ENCODE assay signal across 27 cellular contexts in genomic region chr19:1715540-1715939, GRCh38. TPM values are rescaled to one million over a fixed set of nuclear protein-coding genes. Genes with fewer than 3 reads are reported as not detected.
"Had no signal": no experiment of that assay in that cellular context is flagged by ENCODE, and none has a peak within 500 bp of the region (broad histone marks: within the 10 kb centered on the region; RNA-seq: fewer than 3 reads in every experiment).

No MANE protein-coding gene starts in this region.

- H3K4me1 ChIP-seq: Peyer's patch had no signal

- H3K36me3 ChIP-seq: brain microvascular endothelial cell, cardiac muscle cell, MG63, Peyer's patch had no signal

- H3K9me3 ChIP-seq: MG63, Peyer's patch had no signal

- H3K27ac ChIP-seq: brain microvascular endothelial cell, cardiac muscle cell, Peyer's patch had no signal

- DNase-seq: activated CD4-positive, alpha-beta memory T cell treated with anti-CD3 and anti-CD28 coated beads for 36 hours; activated CD4-positive, alpha-beta T cell treated with anti-CD3 and anti-CD28 coated beads, Interleukin-2, amount 10 ng/mL, durations not matched to agents 7 days and 5 days; activated CD4-positive, CD25-positive, alpha-beta regulatory T cell; activated CD8-positive, alpha-beta memory T cell treated with anti-CD3 and anti-CD28 coated beads for 24 hours; activated gamma-delta T cell; activated naive CD4-positive, alpha-beta T cell treated with anti-CD3 and anti-CD28 coated beads for 36 hours; activated naive CD8-positive, alpha-beta T cell treated with anti-CD3 and anti-CD28 coated beads for 36 hours; activated T-cell treated with anti-CD3 and anti-CD28 coated beads for 4 hours; activated T-cell treated with anti-CD3 and anti-CD28 coated beads, Interleukin-2, amount 50 U/mL, for 48 hours; brain microvascular endothelial cell; MG63; MV-4-11; NCI-H1092 treated with DMSO at 0.1 percent for 48 hours; NCI-H1417 treated with DMSO at 0.1 percent for 48 hours; NCI-H1694; NCI-H2029; NCI-H2107; NCI-H345; NCI-H510A; NCI-H526 treated with DMSO at 0.1 percent for 48 hours; Peyer's patch; SHP77 treated with DMSO at 0.1 percent for 48 hours; T-cell; T-helper 2 cell; T1000 had no signal

- H3K4me3 ChIP-seq: cardiac muscle cell, MG63, Peyer's patch had no signal

RNA-seq across cellular contexts. Expression of gene ONECUT3, which starts 37.8 kb away (rescaled TPM):
- polyA plus RNA-seq: adipose tissue, cardiac muscle cell had no signal
